ENCODE assay signal across 8 cellular contexts in genomic region chr16:89147085-89147771, GRCh38. TPM values are rescaled to one million over a fixed set of nuclear protein-coding genes. Genes with fewer than 3 reads are reported as not detected.
"Had no signal": no experiment of that assay in that cellular context is flagged by ENCODE, and none has a peak within 500 bp of the region (broad histone marks: within the 10 kb centered on the region; RNA-seq: fewer than 3 reads in every experiment).

No MANE protein-coding gene starts in this region.

RNA-seq across cellular contexts. Expression of gene CDH15, which starts 24.3 kb away (rescaled TPM):
- total RNA-seq: activated B cell treated with CpG ODN at 0.5 μM for 24 hours; activated CD4-positive, alpha-beta memory T cell treated with anti-CD3 and anti-CD28 coated beads, Interleukin-2, amount 10 ng/mL, durations not matched to agents 7 days and 5 days; activated CD8-positive, alpha-beta memory T cell treated with anti-CD3 and anti-CD28 coated beads for 36 hours; activated naive CD4-positive, alpha-beta T cell treated with anti-CD3 and anti-CD28 coated beads for 36 hours; activated T-helper 1 cell treated with anti-CD3 and anti-CD28 coated beads, Interleukin-12 subunit alpha, Interleukin-12 subunit beta, Interleukin-2, Interleukin-4 antibody, amounts not matched to agents 30 ng/mL and 10 ng/mL and 1 ng/mL, durations not matched to agents 14 hours and 24 hours and 36 hours; OCI-LY7; PC-9; Right ventricle myocardium superior had no signal

RNA-seq across cellular contexts. Expression of gene SLC22A31, which starts 53.1 kb away (rescaled TPM):
- total RNA-seq: activated B cell treated with CpG ODN at 0.5 μM for 24 hours; activated CD8-positive, alpha-beta memory T cell treated with anti-CD3 and anti-CD28 coated beads for 36 hours; OCI-LY7; Right ventricle myocardium superior had no signal
